ENCODE assay signal across 20 cellular contexts in genomic region chr1:165409957-165410356, GRCh38. TPM values are rescaled to one million over a fixed set of nuclear protein-coding genes. Genes with fewer than 3 reads are reported as not detected.
"Had no signal": no experiment of that assay in that cellular context is flagged by ENCODE, and none has a peak within 500 bp of the region (broad histone marks: within the 10 kb centered on the region; RNA-seq: fewer than 3 reads in every experiment).

No MANE protein-coding gene starts in this region.

- DNase-seq: colonic mucosa; dermis blood vessel endothelial cell; esophagus squamous epithelium; foreskin fibroblast; glutamatergic neuron; mesenchymal stem cell; midbrain; occipital lobe; pancreas; sigmoid colon; stimulated activated CD4-positive, alpha-beta T cell treated with anti-CD3 and anti-CD28 coated beads, Interleukin-2, amount 100 ng/mL, for 48 hours; stimulated activated naive CD4-positive, alpha-beta T cell treated with Interleukin-2 at 50 U/mL for 16 hours; thyroid gland had no signal

- ATAC-seq: gastroesophageal sphincter; natural killer cell treated with Interleukin-12 subunit alpha and Interleukin-12 subunit beta and Interleukin-15 and Interleukin-18, amount 100 ng/mL, for 72 hours; pancreas had no signal

RNA-seq across cellular contexts. Expression of gene RXRG, which starts 35.0 kb away (rescaled TPM):
- total RNA-seq: dermis blood vessel endothelial cell; epithelial cell of proximal tubule; kidney epithelial cell; natural killer cell treated with Interleukin-12 subunit alpha and Interleukin-12 subunit beta and Interleukin-15 and Interleukin-18, amount 100 ng/mL, for 72 hours had no signal

RNA-seq across cellular contexts. Expression of gene LMX1A, which starts 53.4 kb away (rescaled TPM):
- total RNA-seq: dermis blood vessel endothelial cell; epithelial cell of proximal tubule; hepatocyte; kidney epithelial cell; lung; natural killer cell treated with Interleukin-12 subunit alpha and Interleukin-12 subunit beta and Interleukin-15 and Interleukin-18, amount 100 ng/mL, for 72 hours; occipital lobe; pancreas; progenitor cell of endocrine pancreas had no signal
